In the genomic region with DNA sequence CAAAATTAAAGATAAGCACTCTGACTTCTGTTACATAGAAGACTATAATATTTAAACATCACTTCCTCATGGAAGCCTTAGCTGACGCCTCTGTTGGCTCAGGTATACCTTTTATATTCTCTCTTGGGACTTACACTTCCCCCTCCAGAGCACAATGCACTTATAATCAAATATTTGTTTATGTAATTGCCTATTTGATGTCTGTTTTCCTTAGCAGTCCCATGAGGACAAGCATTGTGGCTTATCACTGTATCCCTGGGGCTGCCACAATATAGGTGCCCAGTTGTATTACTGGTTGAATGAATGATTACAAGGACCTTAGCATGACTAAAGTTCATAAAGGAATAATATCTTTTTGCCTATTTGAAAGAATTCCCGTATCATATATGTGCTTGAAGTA, we compare ENCODE assay signal across 12 cellular contexts.
"Had no signal": no experiment of that assay in that cellular context is flagged by ENCODE, and none has a peak within 500 bp of the region (broad histone marks: within the 10 kb centered on the region; RNA-seq: fewer than 3 reads in every experiment).

No MANE protein-coding gene starts in this region.

- H3K9me3 ChIP-seq: body of pancreas, pancreas, upper lobe of right lung had no signal

- H3K4me1 ChIP-seq: body of pancreas, neural progenitor cell, pancreas, upper lobe of right lung had no signal

- H3K27ac ChIP-seq: body of pancreas, neural progenitor cell, pancreas, upper lobe of right lung had no signal

- H3K9ac ChIP-seq: neural progenitor cell had no signal

- ATAC-seq: body of pancreas; pancreas; stimulated activated naive CD8-positive, alpha-beta T cell treated with anti-CD3 and anti-CD28 coated beads, Interleukin-15, Interleukin-2, amounts not matched to agents 100 U/mL and 50 U/mL, for 24 hours; upper lobe of right lung had no signal

- H3K4me3 ChIP-seq: body of pancreas, neural progenitor cell, pancreas, upper lobe of right lung had no signal

- H3K36me3 ChIP-seq: neural progenitor cell, pancreas, upper lobe of right lung had no signal

- FAIRE-seq: pancreas had no signal

- DNase-seq: activated CD4-positive, alpha-beta T cell treated with anti-CD3 and anti-CD28 coated beads, Interleukin-2, amount 50 U/mL, for 4 hours; activated CD4-positive, CD25-positive, alpha-beta regulatory T cell treated with anti-CD3 and anti-CD28 coated beads, Interleukin-2, amount 50 U/mL, for 72 hours; activated T-cell treated with anti-CD3 and anti-CD28 coated beads, Interleukin-2, amount 50 U/mL, for 1 hour; amniotic stem cell; body of pancreas; hippocampal formation; kidney glomerular epithelial cell; pancreas; stimulated activated CD4-positive, alpha-beta T cell treated with anti-CD3 and anti-CD28 coated beads, Interleukin-2, amount 100 ng/mL, for 48 hours; stimulated activated naive CD8-positive, alpha-beta T cell treated with anti-CD3 and anti-CD28 coated beads, Interleukin-15, Interleukin-2, amounts not matched to agents 100 U/mL and 50 U/mL, for 24 hours; upper lobe of right lung had no signal
